In the genomic region with DNA sequence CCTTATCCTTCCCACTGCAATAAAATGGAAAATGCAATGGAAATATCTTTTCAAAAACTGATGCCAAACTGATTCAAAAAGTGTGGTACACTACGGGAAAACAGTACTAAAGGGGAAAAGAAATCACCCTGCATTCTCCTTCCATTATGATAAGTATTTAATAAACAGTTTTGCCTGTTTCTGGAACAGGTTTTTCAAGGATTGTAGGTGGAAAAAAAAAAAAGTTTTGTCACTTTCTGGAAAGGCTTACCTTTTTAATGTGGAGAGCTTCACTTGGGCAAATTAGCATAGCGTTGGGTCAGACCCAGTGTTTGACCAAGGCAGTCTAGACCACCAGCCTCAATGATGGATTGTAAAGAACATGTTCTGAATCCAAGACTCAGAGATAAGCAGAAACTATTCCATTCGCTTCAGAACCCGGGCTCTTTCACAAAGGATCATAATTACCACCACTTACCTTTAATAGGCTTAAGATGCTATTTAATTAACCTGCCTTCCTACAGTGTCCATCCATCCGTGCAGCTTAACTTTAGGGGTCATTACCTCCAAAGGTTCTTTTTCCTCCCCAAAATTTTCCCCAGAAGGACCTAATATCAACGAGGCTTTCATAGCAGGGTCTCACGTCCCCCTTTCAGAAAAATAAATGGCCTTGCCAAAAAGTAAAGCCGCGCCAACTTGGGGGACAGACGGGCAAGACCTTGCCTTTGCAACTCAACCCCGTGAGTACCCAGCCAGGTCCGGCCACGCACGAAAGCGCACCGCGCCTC, we compare ENCODE assay signal across 8 cellular contexts. TPM values are rescaled to one million over a fixed set of nuclear protein-coding genes. Genes with fewer than 3 reads are reported as not detected.
DNase-seq lines count a peak whose midpoint lies in the region; ATAC-seq and TF ChIP-seq lines count a peak whose summit lies in the region.

No MANE protein-coding gene starts in this region.

- H3K27ac Mint-ChIP-seq in activated B cell treated with CpG ODN at 0.5 μM for 24 hours, result no peak overlapping the region

- no peaks in the 10 kb centered on the region for H3K36me3 ChIP-seq in iPS-15b (ENCODE audit: control insufficient read depth, insufficient read depth, low read length)
- H3K36me3 ChIP-seq in subcutaneous abdominal adipose tissue (ENCODE audit: control insufficient read depth in 5 of 5, insufficient read depth in 5 of 5, low read length in 5 of 5), result no peaks in the 10 kb centered on the region

- CTCF ChIA-PET in activated B cell treated with CpG ODN at 0.5 μM for 24 hours (lab: Charles Lee), result no interaction called here

- peak; percentile 6 for DNase-seq in NCI-H748 (lab: John Stamatoyannopoulos, UW; ENCODE audit: unreplicated experiment)
- DNase-seq in NCI-H748 treated with DMSO at 0.1 percent for 48 hours (lab: John Stamatoyannopoulos, UW), result no peak
- no peak for DNase-seq in activated B cell treated with CpG ODN at 0.5 μM for 24 hours
- no peak for DNase-seq in NCI-H2227 treated with DMSO at 0.1 percent for 48 hours (lab: John Stamatoyannopoulos, UW)
- no peak for DNase-seq in NCI-H146 (lab: John Stamatoyannopoulos, UW)

- POLR2A ChIA-PET in activated B cell treated with CpG ODN at 0.5 μM for 24 hours (lab: Charles Lee), result no interaction called here

- H3K9ac ChIP-seq in iPS-15b (ENCODE audit: low read depth, low read length), result peak overlapping the region; percentile 70
- H3K9ac ChIP-seq in subcutaneous abdominal adipose tissue (ENCODE audit: low read length in 5 of 5), result peak overlapping the region; percentile 38 to 92 (median 79)

- H3K4me3 ChIP-seq in iPS-15b (ENCODE audit: low read depth, low read length) (peak overlapping the region; percentile 80), subcutaneous abdominal adipose tissue (ENCODE audit: low read depth in 1 of 5, low read length in 5 of 5) (peak overlapping the region; percentile 64 to 94 (median 83))

- H3K27ac ChIP-seq in subcutaneous abdominal adipose tissue (ENCODE audit: low read depth, low read length), result peak overlapping the region; percentile 75

- H3K27me3 ChIP-seq in iPS-15b (ENCODE audit: control insufficient read depth, insufficient read depth, low read length) (no peaks in the 10 kb centered on the region), subcutaneous abdominal adipose tissue (ENCODE audit: control insufficient read depth in 5 of 5, insufficient read depth in 4 of 5, low read length in 5 of 5) (no peaks in the 10 kb centered on the region)

- H3K4me1 ChIP-seq in iPS-15b (ENCODE audit: control insufficient read depth, insufficient read depth, low read length) (peaks cover 3% of the 10 kb centered on the region), subcutaneous abdominal adipose tissue (ENCODE audit: control insufficient read depth in 5 of 5, insufficient read depth in 5 of 5, low read length in 5 of 5) (peaks cover 0 to 32% (median 24%) of the 10 kb centered on the region in 5 donors)

- H3K9me3 ChIP-seq in iPS-15b (ENCODE audit: control insufficient read depth, insufficient read depth, low read length) (no peaks in the 10 kb centered on the region), subcutaneous abdominal adipose tissue (ENCODE audit: control insufficient read depth in 5 of 5, low read length in 5 of 5) (no peaks in the 10 kb centered on the region)

- no peak for ATAC-seq in activated B cell treated with CpG ODN at 0.5 μM for 24 hours (ENCODE audit: low read depth)
- no peak for ATAC-seq in HG02870 (IDR thresholded peaks at IDR 0.05; ENCODE audit: unreplicated experiment)

- TF ChIP-seq CTCF in activated B cell treated with CpG ODN at 0.5 μM for 24 hours (IDR thresholded peaks at IDR 0.05), result no peak

- peak overlapping the region; percentile 85 for H3K4me3 Mint-ChIP-seq in activated B cell treated with CpG ODN at 0.5 μM for 24 hours

- H3K9me3 Mint-ChIP-seq in activated B cell treated with CpG ODN at 0.5 μM for 24 hours, result no peaks in the 10 kb centered on the region

- peaks cover 12% of the 10 kb centered on the region for H3K27me3 Mint-ChIP-seq in activated B cell treated with CpG ODN at 0.5 μM for 24 hours

- H3K36me3 Mint-ChIP-seq in activated B cell treated with CpG ODN at 0.5 μM for 24 hours (ENCODE audit: low read depth), result peaks cover 3% of the 10 kb centered on the region

- H3K4me1 Mint-ChIP-seq in activated B cell treated with CpG ODN at 0.5 μM for 24 hours, result peaks cover 19% of the 10 kb centered on the region

- intact Hi-C loops in activated B cell treated with CpG ODN at 0.5 μM for 24 hours (cut with micrococcal nuclease), result loop anchor here (1.0 to 5.0 kb wide), 5 partner anchors 308 to 1500 kb away; partner anchors contain the start of genes CMSS1, CPOX, LNP1 and RIOX2

RNA-seq across cellular contexts. Expression of gene DCBLD2, which starts 1.0 kb away (rescaled TPM):
- 0.95 and 1.8 TPM in 2 replicates for total RNA-seq in activated B cell treated with CpG ODN at 0.5 μM for 24 hours
